8 cellular contexts compared by ENCODE assay signal in genomic region chr21:42833439-42833815, GRCh38. TPM values are rescaled to one million over a fixed set of nuclear protein-coding genes. Genes with fewer than 3 reads are reported as not detected.
DNase-seq lines count a peak whose midpoint lies in the region; TF ChIP-seq lines count a peak whose summit lies in the region.

No MANE protein-coding gene starts in this region.

- H3K36me3 ChIP-seq in HEK293 (ENCODE audit: control insufficient read depth in 2 of 2, insufficient read depth in 1 of 2, low read length in 2 of 2) = no peaks in the 10 kb centered on the region; a peak in 1 of 3 replicates

- H3K36me3 Mint-ChIP-seq in activated T-helper 2 cell treated with anti-CD3 and anti-CD28 coated beads, Interferon-gamma antibody, Interleukin-2, Interleukin-4, amounts not matched to agents 10 μg/mL and 5 μg/mL and 100 μg/mL, durations not matched to agents 14 hours and 24 hours and 36 hours (ENCODE audit: low read depth) = peaks cover 8% of the 10 kb centered on the region
- peaks cover 17% of the 10 kb centered on the region for H3K36me3 Mint-ChIP-seq in stimulated activated naive CD8-positive, alpha-beta T cell treated with anti-CD3 and anti-CD28 coated beads, Interleukin-15, Interleukin-2, amounts not matched to agents 100 ng/mL and 50 ng/mL, for 24 hours (ENCODE audit: low read depth)

- H3K4me3 Mint-ChIP-seq in activated T-helper 2 cell treated with anti-CD3 and anti-CD28 coated beads, Interferon-gamma antibody, Interleukin-2, Interleukin-4, amounts not matched to agents 10 μg/mL and 5 μg/mL and 100 μg/mL, durations not matched to agents 14 hours and 24 hours and 36 hours (ENCODE audit: low read depth) = peak overlapping the region; percentile 49
- H3K4me3 Mint-ChIP-seq in stimulated activated naive CD8-positive, alpha-beta T cell treated with anti-CD3 and anti-CD28 coated beads, Interleukin-15, Interleukin-2, amounts not matched to agents 100 ng/mL and 50 ng/mL, for 24 hours = peak overlapping the region; percentile 40

- no peaks in the 10 kb centered on the region for H3K9me3 Mint-ChIP-seq in activated T-helper 2 cell treated with anti-CD3 and anti-CD28 coated beads, Interferon-gamma antibody, Interleukin-2, Interleukin-4, amounts not matched to agents 10 μg/mL and 5 μg/mL and 100 μg/mL, durations not matched to agents 14 hours and 24 hours and 36 hours
- no peaks in the 10 kb centered on the region for H3K9me3 Mint-ChIP-seq in stimulated activated naive CD8-positive, alpha-beta T cell treated with anti-CD3 and anti-CD28 coated beads, Interleukin-15, Interleukin-2, amounts not matched to agents 100 ng/mL and 50 ng/mL, for 24 hours

- DNase-seq in CD1c-positive myeloid dendritic cell (ENCODE audit: extremely low spot score) (peak; percentile 20), OCI-M2 (lab: John Stamatoyannopoulos, UW; ENCODE audit: unreplicated experiment) (peak; percentile 62), left kidney (ENCODE audit: low read depth, low spot score) (peak; percentile 56), occipital lobe (lab: John Stamatoyannopoulos, UW) (no peak), SW 1271 (lab: John Stamatoyannopoulos, UW) (no peak)
- DNase-seq in activated T-helper 2 cell treated with anti-CD3 and anti-CD28 coated beads, Interferon-gamma antibody, Interleukin-2, Interleukin-4, amounts not matched to agents 10 μg/mL and 5 μg/mL and 100 μg/mL, durations not matched to agents 14 hours and 24 hours and 36 hours (ENCODE audit: low spot score) = peak; percentile 58

- no peak overlapping the region for H3K27ac Mint-ChIP-seq in activated T-helper 2 cell treated with anti-CD3 and anti-CD28 coated beads, Interferon-gamma antibody, Interleukin-2, Interleukin-4, amounts not matched to agents 10 μg/mL and 5 μg/mL and 100 μg/mL, durations not matched to agents 14 hours and 24 hours and 36 hours
- peak overlapping the region; percentile 66 for H3K27ac Mint-ChIP-seq in stimulated activated naive CD8-positive, alpha-beta T cell treated with anti-CD3 and anti-CD28 coated beads, Interleukin-15, Interleukin-2, amounts not matched to agents 100 ng/mL and 50 ng/mL, for 24 hours

- CTCF ChIA-PET in HEK293 (lab: Yijun Ruan, JAX) = interaction anchor here (0.7 kb wide), 1 partner anchor 178 kb away, joined by 3 read pairs; no protein-coding TSS in a partner anchor

- POLR2A ChIA-PET in HEK293 (lab: Yijun Ruan, JAX) = interaction anchor here (0.7 kb wide), 2 partner anchors 41 to 240 kb away, joined by 4 to 6 read pairs; no protein-coding TSS in a partner anchor

- intact Hi-C loops in activated T-helper 2 cell treated with anti-CD3 and anti-CD28 coated beads, Interferon-gamma antibody, Interleukin-2, Interleukin-4, amounts not matched to agents 10 μg/mL and 5 μg/mL and 100 μg/mL, durations not matched to agents 14 hours and 24 hours and 36 hours (cut with micrococcal nuclease) = loop anchor here (1.0 to 5.0 kb wide), 3 partner anchors 151 to 240 kb away; partner anchors contain the start of gene PDE9A

- H3K27me3 Mint-ChIP-seq in activated T-helper 2 cell treated with anti-CD3 and anti-CD28 coated beads, Interferon-gamma antibody, Interleukin-2, Interleukin-4, amounts not matched to agents 10 μg/mL and 5 μg/mL and 100 μg/mL, durations not matched to agents 14 hours and 24 hours and 36 hours (ENCODE audit: low read depth) = peaks cover 3% of the 10 kb centered on the region
- H3K27me3 Mint-ChIP-seq in stimulated activated naive CD8-positive, alpha-beta T cell treated with anti-CD3 and anti-CD28 coated beads, Interleukin-15, Interleukin-2, amounts not matched to agents 100 ng/mL and 50 ng/mL, for 24 hours = peaks cover 4% of the 10 kb centered on the region

- H3K9me3 ChIP-seq in HEK293 (ENCODE audit: control insufficient read depth, insufficient read depth, low read depth, low read length) = no peaks in the 10 kb centered on the region

- no peak overlapping the region for H3K4me3 ChIP-seq in HEK293 (ENCODE audit: low read depth, low read length)

- H3K27ac ChIP-seq in HEK293 (ENCODE audit: extremely low read depth, low read depth, low read length) = no peak overlapping the region

- H3K4me1 ChIP-seq in HEK293 (ENCODE audit: control insufficient read depth, insufficient read depth, low read length) = no peaks in the 10 kb centered on the region

- peaks cover 20% of the 10 kb centered on the region for H3K4me1 Mint-ChIP-seq in activated T-helper 2 cell treated with anti-CD3 and anti-CD28 coated beads, Interferon-gamma antibody, Interleukin-2, Interleukin-4, amounts not matched to agents 10 μg/mL and 5 μg/mL and 100 μg/mL, durations not matched to agents 14 hours and 24 hours and 36 hours (ENCODE audit: low read depth)
- H3K4me1 Mint-ChIP-seq in stimulated activated naive CD8-positive, alpha-beta T cell treated with anti-CD3 and anti-CD28 coated beads, Interleukin-15, Interleukin-2, amounts not matched to agents 100 ng/mL and 50 ng/mL, for 24 hours (ENCODE audit: low read depth) = peaks cover 38% of the 10 kb centered on the region

- TF ChIP-seq CTCF in HEK293 (tag by site-specific recombination; IDR thresholded peaks at IDR 0.05) = peak; percentile 85

TF ChIP-seq in HEK293, 187 proteins besides CTCF, POLR2A, EP300 and RAD21:
- TF ChIP-seq ZNF26 (tag by site-specific recombination; IDR thresholded peaks at IDR 0.05) = no peak
- 0 out of 2 replicates have a peak, but pooled peaks have one; percentile 10 for TF ChIP-seq PBX3 (CRISPR knock-in tag; IDR thresholded peaks at IDR 0.05)
- no peak for TF ChIP-seq ZBTB6 (tag by site-specific recombination; IDR thresholded peaks at IDR 0.05)
- TF ChIP-seq ZFHX2 (tag by site-specific recombination; conservative IDR thresholded peaks at IDR 0.05) = no peak
- TF ChIP-seq ZNF18 (tag by site-specific recombination; IDR thresholded peaks at IDR 0.05) = no peak
- TF ChIP-seq ZNF248 (tag by site-specific recombination; IDR thresholded peaks at IDR 0.05) = no peak
- TF ChIP-seq ZNF121 (tag by site-specific recombination; IDR thresholded peaks at IDR 0.05) = no peak
- TF ChIP-seq ZNF580 (tag by site-specific recombination; IDR thresholded peaks at IDR 0.05) = no peak

RNA-seq across cellular contexts. Expression of gene WDR4, which starts 45.9 kb away (rescaled TPM):
- total RNA-seq in activated T-helper 2 cell treated with anti-CD3 and anti-CD28 coated beads, Interferon-gamma antibody, Interleukin-2, Interleukin-4, amounts not matched to agents 10 μg/mL and 5 μg/mL and 100 μg/mL, durations not matched to agents 14 hours and 24 hours and 36 hours = 62.2 and 65.6 TPM in 2 replicates
- 15.1 TPM for total RNA-seq in occipital lobe

RNA-seq across cellular contexts. Expression of gene NDUFV3, which starts 59.7 kb away (rescaled TPM):
- total RNA-seq in activated T-helper 2 cell treated with anti-CD3 and anti-CD28 coated beads, Interferon-gamma antibody, Interleukin-2, Interleukin-4, amounts not matched to agents 10 μg/mL and 5 μg/mL and 100 μg/mL, durations not matched to agents 14 hours and 24 hours and 36 hours = 39.6 and 45.9 TPM in 2 replicates
- 26.7 TPM for total RNA-seq in occipital lobe

Comparison
In these comparisons a context has a peak if more than half of its experiments do, and no peak if none do; other contexts are left out.
1. DNase-seq: peak in CD1c-positive myeloid dendritic cell (single experiment), OCI-M2 (single experiment), activated T-helper 2 cell treated with anti-CD3 and anti-CD28 coated beads, Interferon-gamma antibody, Interleukin-2, Interleukin-4, amounts not matched to agents 10 μg/mL and 5 μg/mL and 100 μg/mL, durations not matched to agents 14 hours and 24 hours and 36 hours (single experiment) and left kidney (single experiment); none in occipital lobe (single experiment) and SW 1271 (0 of 2).